ENCODE assay signal across 21 cellular contexts in the genomic region with DNA sequence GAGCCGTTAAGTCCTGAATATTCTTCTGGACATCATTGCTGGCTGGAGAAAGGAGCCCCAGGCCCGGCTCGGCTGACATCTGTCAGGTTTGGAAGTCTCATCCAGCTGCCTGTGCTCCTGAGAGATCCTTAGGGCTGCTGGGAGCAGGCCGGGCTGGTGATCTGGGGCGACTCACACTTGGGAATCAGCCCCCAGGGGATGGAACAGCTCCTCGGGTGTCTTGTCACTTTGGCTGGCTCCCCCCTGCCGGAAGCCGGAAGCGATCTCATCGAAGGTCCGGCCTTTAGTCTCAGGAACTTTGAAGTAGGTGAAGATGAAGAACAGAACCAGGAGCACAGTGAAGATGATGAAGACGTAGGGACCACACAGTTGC. TPM values are rescaled to one million over a fixed set of nuclear protein-coding genes. Genes with fewer than 3 reads are reported as not detected.
DNase-seq lines count a peak whose midpoint lies in the region; ATAC-seq and TF ChIP-seq lines count a peak whose summit lies in the region.
"Had no signal": no experiment of that assay in that cellular context is flagged by ENCODE, and none has a peak within 500 bp of the region (broad histone marks: within the 10 kb centered on the region; RNA-seq: fewer than 3 reads in every experiment).

No MANE protein-coding gene starts in this region.

- ATAC-seq in right cardiac atrium (no peak), T-helper 17 cell (no peak), memory B cell (ENCODE audit: low read depth) (no peak), upper lobe of right lung (no peak), aorta (ENCODE audit: low FRiP score) (no peak), HG03139 (IDR thresholded peaks at IDR 0.05; ENCODE audit: unreplicated experiment) (no peak)
- ATAC-seq: naive thymus-derived CD4-positive, alpha-beta T cell had no signal

- DNase-seq in right atrium auricular region (ENCODE audit: low spot score) = peak; percentile 51
- DNase-seq in right cardiac atrium = no peak
- no peak for DNase-seq in T-helper 17 cell
- no peak for DNase-seq in memory B cell (ENCODE audit: low spot score in 2 of 2)
- peak; percentile 55 for DNase-seq in upper lobe of right lung
- DNase-seq in aorta = no peak
- DNase-seq in KBM-7 = no peak
- DNase-seq: activated naive CD4-positive, alpha-beta T cell treated with anti-CD3 and anti-CD28 coated beads, Interleukin-2, amount 50 U/mL, for 16 hours; activated T-cell treated with anti-CD3 and anti-CD28 coated beads for 4 hours; DMS153; hypothalamus; naive thymus-derived CD4-positive, alpha-beta T cell; NCI-H1105; NCI-H510A treated with DMSO at 0.1 percent for 48 hours; stimulated activated CD4-positive, alpha-beta T cell treated with anti-CD3 and anti-CD28 coated beads, Interleukin-4, amount 100 ng/mL, for 4 hours; uterus had no signal

- 87% methylated on average over 12 of the region's 12 CpGs for WGBS in right cardiac atrium
- WGBS in aorta, 2 donors = 91 to 92% methylated on average over 12 of the region's 12 CpGs

- TF ChIP-seq CTCF in right atrium auricular region (IDR thresholded peaks at IDR 0.05) (no peak), upper lobe of right lung (IDR thresholded peaks at IDR 0.05) (no peak)

- no peaks in the 10 kb centered on the region for H3K9me3 Mint-ChIP-seq in memory B cell
- H3K9me3 Mint-ChIP-seq: CD14-positive monocyte had no signal

- H3K27ac ChIP-seq in right atrium auricular region (no peak overlapping the region), right cardiac atrium (ENCODE audit: low read length) (no peak overlapping the region), upper lobe of right lung (no peak overlapping the region), aorta (ENCODE audit: low read depth in 1 of 2, low read length in 2 of 2) (no peak overlapping the region)
- H3K27ac ChIP-seq: ascending aorta, prostate gland, uterus had no signal

- peaks cover 0 to 8% of the 10 kb centered on the region in 2 donors for H3K4me1 ChIP-seq in right atrium auricular region
- H3K4me1 ChIP-seq in right cardiac atrium (ENCODE audit: control insufficient read depth, insufficient read depth, low read length) = peaks cover 2% of the 10 kb centered on the region
- peaks cover 18% of the 10 kb centered on the region for H3K4me1 ChIP-seq in upper lobe of right lung
- H3K4me1 ChIP-seq in aorta (ENCODE audit: control insufficient read depth in 1 of 2, insufficient read depth in 2 of 2, low read length in 2 of 2) = no peaks in the 10 kb centered on the region
- H3K4me1 ChIP-seq: uterus had no signal

- intact Hi-C loops in right cardiac atrium (cut with DNase I) = no loop called here
- intact Hi-C loops in upper lobe of right lung (cut with DNase I) = no loop called here
- intact Hi-C loops in aorta (cut with DNase I) = no loop called here

- H3K27me3 Mint-ChIP-seq in T-helper 17 cell = no peaks in the 10 kb centered on the region
- no peaks in the 10 kb centered on the region for H3K27me3 Mint-ChIP-seq in memory B cell
- H3K27me3 Mint-ChIP-seq: naive thymus-derived CD4-positive, alpha-beta T cell had no signal

- H3K4me3 Mint-ChIP-seq in T-helper 17 cell = no peak overlapping the region
- H3K4me3 Mint-ChIP-seq in memory B cell = no peak overlapping the region
- H3K4me3 Mint-ChIP-seq: CD14-positive monocyte had no signal

- peaks cover 7% of the 10 kb centered on the region for H3K36me3 ChIP-seq in right atrium auricular region
- peaks cover 9% of the 10 kb centered on the region for H3K36me3 ChIP-seq in upper lobe of right lung
- peaks cover 0 to 7% of the 10 kb centered on the region in 2 donors for H3K36me3 ChIP-seq in aorta (ENCODE audit: control insufficient read depth in 1 of 2, insufficient read depth in 2 of 2, low read length in 1 of 2)
- H3K36me3 ChIP-seq: uterus had no signal

- H3K36me3 Mint-ChIP-seq in T-helper 17 cell (ENCODE audit: low read depth) (peaks cover 13% of the 10 kb centered on the region), memory B cell (peaks cover 29% of the 10 kb centered on the region)

- H3K4me3 ChIP-seq in right atrium auricular region (no peak overlapping the region), right cardiac atrium (ENCODE audit: low read length) (no peak overlapping the region), upper lobe of right lung (no peak overlapping the region), aorta (ENCODE audit: low read length in 2 of 2) (no peak overlapping the region)
- H3K4me3 ChIP-seq: ascending aorta, lung, prostate gland, uterus had no signal

- H3K27me3 ChIP-seq in right atrium auricular region = no peaks in the 10 kb centered on the region
- no peaks in the 10 kb centered on the region for H3K27me3 ChIP-seq in right cardiac atrium (ENCODE audit: control insufficient read depth, insufficient read depth)
- H3K27me3 ChIP-seq in upper lobe of right lung = no peaks in the 10 kb centered on the region
- no peaks in the 10 kb centered on the region for H3K27me3 ChIP-seq in aorta (ENCODE audit: control insufficient read depth in 1 of 2, insufficient read depth in 2 of 2, low read length in 1 of 2)
- H3K27me3 ChIP-seq: ascending aorta, uterus had no signal

- H3K27ac Mint-ChIP-seq in T-helper 17 cell = peak overlapping the region; percentile 95
- peak overlapping the region; percentile 28 for H3K27ac Mint-ChIP-seq in memory B cell
- H3K27ac Mint-ChIP-seq: CD14-positive monocyte had no signal

- H3K9me3 ChIP-seq in right atrium auricular region (no peaks in the 10 kb centered on the region), right cardiac atrium (ENCODE audit: control insufficient read depth, low read length) (no peaks in the 10 kb centered on the region), T-helper 17 cell (ENCODE audit: control insufficient read depth, low read length, poor library complexity, severe bottlenecking) (no peaks in the 10 kb centered on the region), upper lobe of right lung (no peaks in the 10 kb centered on the region), aorta (ENCODE audit: control insufficient read depth, low read length) (no peaks in the 10 kb centered on the region)
- H3K9me3 ChIP-seq: ascending aorta, prostate gland, uterus had no signal

- H3K4me1 Mint-ChIP-seq in T-helper 17 cell (peaks cover 44% of the 10 kb centered on the region), memory B cell (peaks cover 39% of the 10 kb centered on the region)

- in situ Hi-C loops in KBM-7 (cut with MboI; ENCODE audit: low pct_unique_long_range_greater_than_20kb, low sequenced_read_pairs) = no loop called here

RNA-seq across cellular contexts. Expression of gene SLC2A1, which starts 31.8 kb away (rescaled TPM):
- 10 to 100 TPM; 25.0 to 51.5 TPM for total RNA-seq in right atrium auricular region
- total RNA-seq in right cardiac atrium = 10 to 100 TPM in 3 of 4 donors, 1 to 10 TPM in 1; 8.1 to 25.7 (median 15.2) TPM
- polyA plus RNA-seq in right cardiac atrium = 9.1 TPM
- total RNA-seq in T-helper 17 cell = 10 to 100 TPM; 63.7 to 79.0 TPM
- 12.9 TPM for total RNA-seq in upper lobe of right lung
- total RNA-seq in aorta = 100 to 1,000 TPM in 1 of 2 donors, 10 to 100 TPM in 1; 87.7 to 124 TPM
- 10 to 100 TPM in 1 of 2 donors, 1 to 10 TPM in 1; 6.4 to 11.6 TPM for polyA plus RNA-seq in aorta

Comparison
In these comparisons a context has a peak if more than half of its experiments do, and no peak if none do; other contexts are left out.
1. DNase-seq: peak in right atrium auricular region (single experiment) and upper lobe of right lung (single experiment); none in right cardiac atrium (0 of 3), T-helper 17 cell (0 of 3), memory B cell (0 of 2), aorta (0 of 2) and KBM-7 (single experiment).